Comparison of ENCODE assay signal across 6 cellular contexts in genomic region chr1:175814885-175815284, GRCh38.
"Had no signal": no experiment of that assay in that cellular context is flagged by ENCODE, and none has a peak within 500 bp of the region (broad histone marks: within the 10 kb centered on the region; RNA-seq: fewer than 3 reads in every experiment).

No MANE protein-coding gene starts in this region.

- FAIRE-seq: GM12891, GM12892, GM18507, GM19239 had no signal

- DNase-seq: GDM1, GF-D8 had no signal
